Comparison of ENCODE assay signal across 7 cellular contexts in the genomic region with DNA sequence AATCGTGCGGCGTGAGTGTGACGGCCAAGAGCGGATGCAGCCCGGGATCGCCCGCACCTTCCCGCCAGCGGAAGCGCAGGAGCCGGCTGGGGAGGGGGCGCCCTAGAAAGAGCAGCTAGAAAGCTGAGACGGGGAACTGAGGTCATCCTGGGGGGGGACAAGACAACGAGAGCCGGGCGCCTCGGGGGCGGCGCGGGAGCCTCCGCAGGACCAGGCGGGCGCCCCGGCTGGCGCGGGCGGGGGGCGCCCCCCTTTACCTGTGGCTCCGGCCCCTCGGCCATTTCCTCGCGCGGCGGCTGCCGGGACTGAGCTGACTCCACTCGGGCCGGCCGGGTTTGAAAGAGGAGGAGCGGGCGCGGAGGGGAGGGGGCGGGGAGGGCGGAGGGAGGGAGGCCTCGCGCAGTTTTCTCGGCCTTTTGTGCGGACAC. TPM values are rescaled to one million over a fixed set of nuclear protein-coding genes. Genes with fewer than 3 reads are reported as not detected.
DNase-seq lines count a peak whose midpoint lies in the region; ATAC-seq and TF ChIP-seq lines count a peak whose summit lies in the region.
"Not testable (repeated sequence)": the region's sequence is repeated elsewhere in the genome, so short reads cannot be mapped to it uniquely, and the experiment has no call there.

No MANE protein-coding gene starts in this region.

- not testable (repeated sequence) for H3K23ac ChIP-seq in trophoblast cell (ENCODE audit: low read length)

- H3K9me3 ChIP-seq in iPS-15b (ENCODE audit: control insufficient read depth, insufficient read depth, low read length); trophoblast cell (ENCODE audit: insufficient read depth, low read depth, low read length): not testable (repeated sequence)

- H3K9ac ChIP-seq in iPS-15b (ENCODE audit: low read depth, low read length): peak overlapping the region; percentile 70
- peak overlapping the region; percentile 86 for H3K9ac ChIP-seq in trophoblast cell (ENCODE audit: low read length)

- not testable (repeated sequence) for H3K27me3 ChIP-seq in iPS-15b (ENCODE audit: control insufficient read depth, insufficient read depth, low read length); trophoblast cell (ENCODE audit: insufficient read depth, low read length)

- not testable (repeated sequence) for H3K27ac Mint-ChIP-seq in chondrocyte (ENCODE audit: unreplicated experiment)

- peak overlapping the region; percentile 86 for H3K27ac ChIP-seq in trophoblast cell (ENCODE audit: low read depth, low read length)

- peak overlapping the region; percentile 69 for H3K14ac ChIP-seq in trophoblast cell (ENCODE audit: low read length)

- not testable (repeated sequence) for H3K9me3 Mint-ChIP-seq in chondrocyte (ENCODE audit: low read depth)

- H3K4ac ChIP-seq in trophoblast cell (ENCODE audit: low read depth, low read length): peak overlapping the region; percentile 19

- peak overlapping the region; percentile 84 for H4K91ac ChIP-seq in trophoblast cell (ENCODE audit: low read depth, low read length)

- H3K4me3 ChIP-seq in iPS-15b (ENCODE audit: low read depth, low read length) (peak overlapping the region; percentile 39), trophoblast cell (ENCODE audit: low read depth, low read length) (peak overlapping the region; percentile 84)

- H3K4me1 ChIP-seq in iPS-15b (ENCODE audit: control insufficient read depth, insufficient read depth, low read length): peaks cover 15% of the 10 kb centered on the region
- H3K4me1 ChIP-seq in trophoblast cell (ENCODE audit: control insufficient read depth in 1 of 2, insufficient read depth in 2 of 2, low read length in 2 of 2): not testable (repeated sequence)

- peak overlapping the region; percentile 77 for H2BK5ac ChIP-seq in trophoblast cell (ENCODE audit: low read depth, low read length, poor library complexity)

- WGBS in trophoblast cell (ENCODE audit: extremely low coverage, insufficient coverage, insufficient read length): no CpG with 5 or more reads among the region's 48 CpGs

- not testable (repeated sequence) for H2BK12ac ChIP-seq in trophoblast cell (ENCODE audit: low read length)

- peak; percentile 28 for ATAC-seq in GM18498 (IDR thresholded peaks at IDR 0.05; ENCODE audit: unreplicated experiment)
- peak; percentile 10 for ATAC-seq in HG02938 (IDR thresholded peaks at IDR 0.05; ENCODE audit: unreplicated experiment)

- H3K36me3 ChIP-seq in iPS-15b (ENCODE audit: control insufficient read depth, insufficient read depth, low read length); trophoblast cell (ENCODE audit: control insufficient read depth in 1 of 2, insufficient read depth in 2 of 2, low read length in 2 of 2): not testable (repeated sequence)

- H3K79me2 ChIP-seq in trophoblast cell (ENCODE audit: control insufficient read depth, insufficient read depth, low read length, poor library complexity): peaks cover 11% of the 10 kb centered on the region

- H2BK120ac ChIP-seq in trophoblast cell (ENCODE audit: insufficient read depth, low read length, poor library complexity): peak overlapping the region; percentile 64

- H3K36me3 Mint-ChIP-seq in chondrocyte (ENCODE audit: low read depth): not testable (repeated sequence)

- H2AK5ac ChIP-seq in trophoblast cell (ENCODE audit: low read length): not testable (repeated sequence)

- not testable (repeated sequence) for H3K27me3 Mint-ChIP-seq in chondrocyte (ENCODE audit: low read depth)

- H3K4me2 ChIP-seq in trophoblast cell (ENCODE audit: low read length): peak overlapping the region; percentile 71

- H4K12ac ChIP-seq in trophoblast cell (ENCODE audit: low read depth, low read length): peak overlapping the region; percentile 67

- H2AFZ ChIP-seq in trophoblast cell (ENCODE audit: insufficient read depth, low read length, poor library complexity): peak overlapping the region; percentile 11

- not testable (repeated sequence) for H3K79me1 ChIP-seq in trophoblast cell (ENCODE audit: low read length)

- DNase-seq in NCI-H2171 (lab: John Stamatoyannopoulos, UW): peak; percentile 54
- peak; percentile 23 to 28 for DNase-seq in activated CD4-positive, alpha-beta T cell treated with anti-CD3 and anti-CD28 coated beads for 4 hours
- not testable (repeated sequence) for DNase-seq in chondrocyte (ENCODE audit: low spot score)
- DNase-seq in trophoblast cell: peak; percentile 14 to 48

- peak overlapping the region; percentile 79 for H4K8ac ChIP-seq in trophoblast cell (ENCODE audit: low read depth, low read length)

- H3K4me3 Mint-ChIP-seq in chondrocyte (ENCODE audit: unreplicated experiment): peak overlapping the region; percentile 71

- not testable (repeated sequence) for TF ChIP-seq CTCF in chondrocyte (IDR thresholded peaks at IDR 0.05)

- peak overlapping the region; percentile 70 for H3K18ac ChIP-seq in trophoblast cell (ENCODE audit: low read length)

- H3K4me1 Mint-ChIP-seq in chondrocyte (ENCODE audit: low read depth): peaks cover 45% of the 10 kb centered on the region

RNA-seq across cellular contexts. Expression of gene KCNJ4, which starts 56.8 kb away (rescaled TPM):
- 0.27 to 0.33 TPM (median 0.27 TPM) in 3 replicates for total RNA-seq in chondrocyte
- polyA plus RNA-seq in trophoblast cell (2013): 0.05 and 0.08 TPM in 2 replicates
